In the genomic region with DNA sequence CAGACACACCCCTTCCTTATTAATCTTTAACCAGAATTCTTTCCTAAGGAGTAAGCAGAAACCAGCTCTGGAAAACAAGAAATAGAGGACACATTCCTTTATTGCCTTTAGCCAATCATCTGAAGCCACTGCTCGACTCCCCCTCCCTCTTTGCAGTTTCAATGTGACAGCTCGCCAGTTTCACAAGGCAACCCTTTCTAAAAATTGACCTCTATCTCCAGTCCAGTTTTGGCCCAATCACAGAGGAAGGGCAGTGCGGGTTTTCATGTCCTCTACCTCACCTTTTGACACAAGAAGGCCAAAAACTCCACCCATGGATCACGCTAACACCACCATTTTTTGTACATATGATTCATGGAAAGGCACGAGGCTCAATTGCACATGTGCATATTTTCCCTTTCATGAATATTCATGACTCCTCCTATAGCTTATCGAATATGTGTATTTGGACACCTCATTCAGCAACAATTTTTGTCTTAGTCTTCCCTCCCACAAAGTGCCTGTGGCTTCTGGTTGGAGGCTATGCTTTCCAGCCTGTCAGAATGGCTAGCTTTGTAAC, we compare ENCODE assay signal across 1 cellular context.
TF ChIP-seq lines count a peak whose summit lies in the region.

No MANE protein-coding gene starts in this region.

TF ChIP-seq in GM23338, 12 proteins besides CTCF, POLR2A, EP300 and RAD21 (continued from another document):
- TF ChIP-seq, protein P1, sequence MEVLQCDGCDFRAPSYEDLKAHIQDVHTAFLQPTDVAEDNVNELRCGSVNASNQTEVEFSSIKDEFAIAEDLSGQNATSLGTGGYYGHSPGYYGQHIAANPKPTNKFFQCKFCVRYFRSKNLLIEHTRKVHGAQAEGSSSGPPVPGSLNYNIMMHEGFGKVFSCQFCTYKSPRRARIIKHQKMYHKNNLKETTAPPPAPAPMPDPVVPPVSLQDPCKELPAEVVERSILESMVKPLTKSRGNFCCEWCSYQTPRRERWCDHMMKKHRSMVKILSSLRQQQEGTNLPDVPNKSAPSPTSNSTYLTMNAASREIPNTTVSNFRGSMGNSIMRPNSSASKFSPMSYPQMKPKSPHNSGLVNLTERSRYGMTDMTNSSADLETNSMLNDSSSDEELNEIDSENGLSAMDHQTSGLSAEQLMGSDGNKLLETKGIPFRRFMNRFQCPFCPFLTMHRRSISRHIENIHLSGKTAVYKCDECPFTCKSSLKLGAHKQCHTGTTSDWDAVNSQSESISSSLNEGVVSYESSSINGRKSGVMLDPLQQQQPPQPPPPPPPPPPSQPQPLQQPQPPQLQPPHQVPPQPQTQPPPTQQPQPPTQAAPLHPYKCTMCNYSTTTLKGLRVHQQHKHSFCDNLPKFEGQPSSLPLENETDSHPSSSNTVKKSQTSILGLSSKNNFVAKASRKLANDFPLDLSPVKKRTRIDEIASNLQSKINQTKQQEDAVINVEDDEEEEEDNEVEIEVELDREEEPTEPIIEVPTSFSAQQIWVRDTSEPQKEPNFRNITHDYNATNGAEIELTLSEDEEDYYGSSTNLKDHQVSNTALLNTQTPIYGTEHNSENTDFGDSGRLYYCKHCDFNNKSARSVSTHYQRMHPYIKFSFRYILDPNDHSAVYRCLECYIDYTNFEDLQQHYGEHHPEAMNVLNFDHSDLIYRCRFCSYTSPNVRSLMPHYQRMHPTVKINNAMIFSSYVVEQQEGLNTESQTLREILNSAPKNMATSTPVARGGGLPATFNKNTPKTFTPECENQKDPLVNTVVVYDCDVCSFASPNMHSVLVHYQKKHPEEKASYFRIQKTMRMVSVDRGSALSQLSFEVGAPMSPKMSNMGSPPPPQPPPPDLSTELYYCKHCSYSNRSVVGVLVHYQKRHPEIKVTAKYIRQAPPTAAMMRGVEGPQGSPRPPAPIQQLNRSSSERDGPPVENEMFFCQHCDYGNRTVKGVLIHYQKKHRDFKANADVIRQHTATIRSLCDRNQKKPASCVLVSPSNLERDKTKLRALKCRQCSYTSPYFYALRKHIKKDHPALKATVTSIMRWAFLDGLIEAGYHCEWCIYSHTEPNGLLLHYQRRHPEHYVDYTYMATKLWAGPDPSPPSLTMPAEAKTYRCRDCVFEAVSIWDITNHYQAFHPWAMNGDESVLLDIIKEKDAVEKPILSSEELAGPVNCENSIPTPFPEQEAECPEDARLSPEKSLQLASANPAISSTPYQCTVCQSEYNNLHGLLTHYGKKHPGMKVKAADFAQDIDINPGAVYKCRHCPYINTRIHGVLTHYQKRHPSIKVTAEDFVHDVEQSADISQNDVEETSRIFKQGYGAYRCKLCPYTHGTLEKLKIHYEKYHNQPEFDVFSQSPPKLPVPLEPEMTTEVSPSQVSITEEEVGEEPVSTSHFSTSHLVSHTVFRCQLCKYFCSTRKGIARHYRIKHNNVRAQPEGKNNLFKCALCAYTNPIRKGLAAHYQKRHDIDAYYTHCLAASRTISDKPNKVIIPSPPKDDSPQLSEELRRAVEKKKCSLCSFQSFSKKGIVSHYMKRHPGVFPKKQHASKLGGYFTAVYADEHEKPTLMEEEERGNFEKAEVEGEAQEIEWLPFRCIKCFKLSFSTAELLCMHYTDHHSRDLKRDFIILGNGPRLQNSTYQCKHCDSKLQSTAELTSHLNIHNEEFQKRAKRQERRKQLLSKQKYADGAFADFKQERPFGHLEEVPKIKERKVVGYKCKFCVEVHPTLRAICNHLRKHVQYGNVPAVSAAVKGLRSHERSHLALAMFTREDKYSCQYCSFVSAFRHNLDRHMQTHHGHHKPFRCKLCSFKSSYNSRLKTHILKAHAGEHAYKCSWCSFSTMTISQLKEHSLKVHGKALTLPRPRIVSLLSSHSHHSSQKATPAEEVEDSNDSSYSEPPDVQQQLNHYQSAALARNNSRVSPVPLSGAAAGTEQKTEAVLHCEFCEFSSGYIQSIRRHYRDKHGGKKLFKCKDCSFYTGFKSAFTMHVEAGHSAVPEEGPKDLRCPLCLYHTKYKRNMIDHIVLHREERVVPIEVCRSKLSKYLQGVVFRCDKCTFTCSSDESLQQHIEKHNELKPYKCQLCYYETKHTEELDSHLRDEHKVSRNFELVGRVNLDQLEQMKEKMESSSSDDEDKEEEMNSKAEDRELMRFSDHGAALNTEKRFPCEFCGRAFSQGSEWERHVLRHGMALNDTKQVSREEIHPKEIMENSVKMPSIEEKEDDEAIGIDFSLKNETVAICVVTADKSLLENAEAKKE (CRISPR knock-in tag; IDR thresholded peaks at IDR 0.05): no peak
- TF ChIP-seq, protein P2, sequence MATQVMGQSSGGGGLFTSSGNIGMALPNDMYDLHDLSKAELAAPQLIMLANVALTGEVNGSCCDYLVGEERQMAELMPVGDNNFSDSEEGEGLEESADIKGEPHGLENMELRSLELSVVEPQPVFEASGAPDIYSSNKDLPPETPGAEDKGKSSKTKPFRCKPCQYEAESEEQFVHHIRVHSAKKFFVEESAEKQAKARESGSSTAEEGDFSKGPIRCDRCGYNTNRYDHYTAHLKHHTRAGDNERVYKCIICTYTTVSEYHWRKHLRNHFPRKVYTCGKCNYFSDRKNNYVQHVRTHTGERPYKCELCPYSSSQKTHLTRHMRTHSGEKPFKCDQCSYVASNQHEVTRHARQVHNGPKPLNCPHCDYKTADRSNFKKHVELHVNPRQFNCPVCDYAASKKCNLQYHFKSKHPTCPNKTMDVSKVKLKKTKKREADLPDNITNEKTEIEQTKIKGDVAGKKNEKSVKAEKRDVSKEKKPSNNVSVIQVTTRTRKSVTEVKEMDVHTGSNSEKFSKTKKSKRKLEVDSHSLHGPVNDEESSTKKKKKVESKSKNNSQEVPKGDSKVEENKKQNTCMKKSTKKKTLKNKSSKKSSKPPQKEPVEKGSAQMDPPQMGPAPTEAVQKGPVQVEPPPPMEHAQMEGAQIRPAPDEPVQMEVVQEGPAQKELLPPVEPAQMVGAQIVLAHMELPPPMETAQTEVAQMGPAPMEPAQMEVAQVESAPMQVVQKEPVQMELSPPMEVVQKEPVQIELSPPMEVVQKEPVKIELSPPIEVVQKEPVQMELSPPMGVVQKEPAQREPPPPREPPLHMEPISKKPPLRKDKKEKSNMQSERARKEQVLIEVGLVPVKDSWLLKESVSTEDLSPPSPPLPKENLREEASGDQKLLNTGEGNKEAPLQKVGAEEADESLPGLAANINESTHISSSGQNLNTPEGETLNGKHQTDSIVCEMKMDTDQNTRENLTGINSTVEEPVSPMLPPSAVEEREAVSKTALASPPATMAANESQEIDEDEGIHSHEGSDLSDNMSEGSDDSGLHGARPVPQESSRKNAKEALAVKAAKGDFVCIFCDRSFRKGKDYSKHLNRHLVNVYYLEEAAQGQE (IDR thresholded peaks at IDR 0.05; ENCODE audit: unreplicated experiment): no peak
- no peak for TF ChIP-seq ZNF331 (CRISPR knock-in tag; IDR thresholded peaks at IDR 0.05; ENCODE audit: low read depth)
